In the genomic region with DNA sequence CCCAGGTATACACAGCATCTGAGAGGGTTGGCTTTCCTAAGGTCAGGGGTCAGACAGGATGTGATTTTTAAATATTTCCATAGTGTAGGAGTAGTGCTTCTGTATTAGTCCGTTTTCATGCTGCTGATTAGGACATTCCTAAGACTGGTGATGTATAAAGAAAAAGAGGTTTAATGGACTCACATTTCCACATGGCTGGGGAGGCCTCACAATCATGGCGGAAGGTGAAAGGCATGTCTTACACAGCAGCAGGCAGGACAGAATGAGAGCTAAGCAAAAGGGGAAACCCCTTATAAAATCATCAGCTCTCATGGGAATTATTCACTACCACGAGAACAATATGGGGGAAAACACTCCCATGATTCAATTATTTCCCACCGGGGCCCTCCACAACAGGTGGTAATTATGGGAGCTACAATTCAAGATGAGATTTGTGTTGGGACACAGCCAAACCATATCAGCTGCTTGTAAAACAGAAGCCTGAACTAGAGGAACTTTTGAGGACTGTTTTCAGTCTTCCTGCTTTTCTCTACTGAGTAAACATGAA, we compare ENCODE assay signal across 21 cellular contexts.
DNase-seq lines count a peak whose midpoint lies in the region; ATAC-seq and TF ChIP-seq lines count a peak whose summit lies in the region.
"Had no signal": no experiment of that assay in that cellular context is flagged by ENCODE, and none has a peak within 500 bp of the region (broad histone marks: within the 10 kb centered on the region; RNA-seq: fewer than 3 reads in every experiment).

No MANE protein-coding gene starts in this region.

- H3F3A ChIP-seq in GM23338 (replicated peaks; ENCODE audit: low read depth): no peaks in the 10 kb centered on the region

- ATAC-seq in GM23338 (no peak), left colon (peak; percentile 71), upper lobe of left lung (ENCODE audit: low FRiP score in 2 of 2) (no peak), HG02938 (IDR thresholded peaks at IDR 0.05; ENCODE audit: unreplicated experiment) (no peak)
- ATAC-seq: esophagus mucosa, gastrocnemius medialis, natural killer cell, right lobe of liver had no signal

- no peaks in the 10 kb centered on the region for H3K9me3 ChIP-seq in BE2C
- H3K9me3 ChIP-seq in upper lobe of left lung: no peaks in the 10 kb centered on the region
- H3K9me3 ChIP-seq: gastrocnemius medialis, right lobe of liver had no signal

- TF ChIP-seq CTCF in BE2C (IDR thresholded peaks at IDR 0.05; ENCODE audit: low read depth, low read length) (no peak), GM23338 (conservative IDR thresholded peaks at IDR 0.05; ENCODE audit: low read depth in 2 of 2) (no peak), upper lobe of left lung (IDR thresholded peaks at IDR 0.05) (no peak)

- no peaks in the 10 kb centered on the region for H3K9me2 ChIP-seq in GM23338 (ENCODE audit: insufficient read depth)

- H3K27me3 Mint-ChIP-seq in GM23338 (ENCODE audit: insufficient read depth, low read depth, poor library complexity): peaks cover 2% of the 10 kb centered on the region
- H3K27me3 Mint-ChIP-seq: activated CD4-positive, alpha-beta memory T cell treated with anti-CD3 and anti-CD28 coated beads, Interleukin-2, amount 10 ng/mL, durations not matched to agents 7 days and 5 days; memory B cell had no signal

- no peaks in the 10 kb centered on the region for H3K27me3 ChIP-seq in BE2C
- no peaks in the 10 kb centered on the region for H3K27me3 ChIP-seq in GM23338 (ENCODE audit: insufficient read depth)
- no peaks in the 10 kb centered on the region for H3K27me3 ChIP-seq in upper lobe of left lung
- H3K27me3 ChIP-seq: gastrocnemius medialis, right lobe of liver had no signal

- no peaks in the 10 kb centered on the region for H3K79me2 ChIP-seq in GM23338 (replicated peaks; ENCODE audit: insufficient read depth)
- H3K79me2 ChIP-seq: parathyroid adenoma had no signal

- DNase-seq in BE2C (peak; percentile 8), GM23338 (ENCODE audit: low spot score) (no peak), SK-N-DZ (ENCODE audit: low spot score) (peak; percentile 24), left colon (peak in 1 of 2 donors; percentile 10), germinal center (ENCODE audit: low spot score) (no peak), upper lobe of left lung (no peak)
- DNase-seq: activated CD4-positive, alpha-beta memory T cell treated with anti-CD3 and anti-CD28 coated beads, Interleukin-2, amount 10 ng/mL, durations not matched to agents 7 days and 5 days; activated naive CD4-positive, alpha-beta T cell treated with Interleukin-2 at 50 U/mL for 16 hours; activated T-cell treated with anti-CD3 and anti-CD28 coated beads, Interleukin-2, amount 50 U/mL, for 1 hour; cerebellar nuclear complex; effector CD8-positive, alpha-beta T cell; gastrocnemius medialis; kidney glomerular epithelial cell; natural killer cell; NCI-H1417 treated with DMSO at 0.1 percent for 48 hours; right lobe of liver; T-helper 9 cell had no signal

- peak overlapping the region; percentile 35; the same call in 1 of the 2 replicates for H2AFZ ChIP-seq in GM23338
- H2AFZ ChIP-seq: parathyroid adenoma had no signal

- H3K4me3 ChIP-seq in BE2C (ENCODE audit: low read depth, low read length) (no peak overlapping the region), GM23338 (no peak overlapping the region), upper lobe of left lung (no peak overlapping the region)
- H3K4me3 ChIP-seq: gastrocnemius medialis, right lobe of liver had no signal

- H3K27ac ChIP-seq in GM23338 (ENCODE audit: low read depth): no peak overlapping the region
- H3K27ac ChIP-seq in upper lobe of left lung: no peak overlapping the region
- H3K27ac ChIP-seq: gastrocnemius medialis, parathyroid adenoma, right lobe of liver had no signal

- H4K20me1 ChIP-seq in GM23338 (replicated peaks; ENCODE audit: insufficient read depth): no peaks in the 10 kb centered on the region

- no peak overlapping the region for H3K4me2 ChIP-seq in GM23338

- WGBS in upper lobe of left lung, 2 donors: 51 to 52% methylated on average over 4 of the region's 4 CpGs

- TF ChIP-seq EP300 in upper lobe of left lung (IDR thresholded peaks at IDR 0.05): no peak

- TF ChIP-seq POLR2A in upper lobe of left lung (IDR thresholded peaks at IDR 0.05): no peak

- no peaks in the 10 kb centered on the region for H3K36me3 ChIP-seq in BE2C
- H3K36me3 ChIP-seq in GM23338 (ENCODE audit: insufficient read depth): no peaks in the 10 kb centered on the region
- H3K36me3 ChIP-seq in upper lobe of left lung: no peaks in the 10 kb centered on the region
- H3K36me3 ChIP-seq: gastrocnemius medialis, right lobe of liver had no signal

- no peaks in the 10 kb centered on the region; the same call in 2 of the 3 replicates for H3K36me3 Mint-ChIP-seq in GM23338 (ENCODE audit: low read depth)
- H3K36me3 Mint-ChIP-seq: memory B cell, natural killer cell had no signal

- no peak overlapping the region for H3K4me3 Mint-ChIP-seq in GM23338
- H3K4me3 Mint-ChIP-seq: activated CD4-positive, alpha-beta memory T cell treated with anti-CD3 and anti-CD28 coated beads, Interleukin-2, amount 10 ng/mL, durations not matched to agents 7 days and 5 days; memory B cell; natural killer cell had no signal

- H3K4me1 Mint-ChIP-seq in GM23338: peaks cover 14% of the 10 kb centered on the region
- H3K4me1 Mint-ChIP-seq: activated CD4-positive, alpha-beta memory T cell treated with anti-CD3 and anti-CD28 coated beads, Interleukin-2, amount 10 ng/mL, durations not matched to agents 7 days and 5 days; memory B cell; natural killer cell had no signal

- H3K4me1 ChIP-seq in BE2C (no peaks in the 10 kb centered on the region), GM23338 (ENCODE audit: insufficient read depth) (peaks cover 11% of the 10 kb centered on the region), upper lobe of left lung (no peaks in the 10 kb centered on the region)
- H3K4me1 ChIP-seq: gastrocnemius medialis, parathyroid adenoma, right lobe of liver had no signal

- intact Hi-C loops in left colon (cut with DNase I, micrococcal nuclease): no loop called here

- H3K9me3 Mint-ChIP-seq in GM23338: no peaks in the 10 kb centered on the region
- H3K9me3 Mint-ChIP-seq: activated CD4-positive, alpha-beta memory T cell treated with anti-CD3 and anti-CD28 coated beads, Interleukin-2, amount 10 ng/mL, durations not matched to agents 7 days and 5 days; memory B cell had no signal

- H3K27ac Mint-ChIP-seq in GM23338: no peak overlapping the region
- H3K27ac Mint-ChIP-seq: activated CD4-positive, alpha-beta memory T cell treated with anti-CD3 and anti-CD28 coated beads, Interleukin-2, amount 10 ng/mL, durations not matched to agents 7 days and 5 days; memory B cell; natural killer cell had no signal

TF ChIP-seq in GM23338, 12 proteins besides CTCF, POLR2A, EP300 and RAD21 (continues in another document):
- no peak for TF ChIP-seq EZH2phosphoT487 (IDR thresholded peaks at IDR 0.05; ENCODE audit: unreplicated experiment)
- no peak for TF ChIP-seq ZNF114 (CRISPR knock-in tag; IDR thresholded peaks at IDR 0.05)
- no peak for TF ChIP-seq JUNB (IDR thresholded peaks at IDR 0.05; ENCODE audit: unreplicated experiment)
- no peak for TF ChIP-seq ZNF331 (CRISPR knock-in tag; IDR thresholded peaks at IDR 0.05; ENCODE audit: low read depth)
- no peak for TF ChIP-seq NANOG (IDR thresholded peaks at IDR 0.05; ENCODE audit: borderline replicate concordance)
- TF ChIP-seq EZH2 (IDR thresholded peaks at IDR 0.05; ENCODE audit: low read depth, unreplicated experiment): no peak
- no peak for TF ChIP-seq STAT1 (IDR thresholded peaks at IDR 0.05; ENCODE audit: unreplicated experiment)

Comparison
In these comparisons a context has a peak if more than half of its experiments do, and no peak if none do; other contexts are left out.
1. DNase-seq: peak in BE2C (single experiment) and SK-N-DZ (single experiment); none in GM23338 (single experiment), germinal center (single experiment) and upper lobe of left lung (0 of 2).